In the genomic region with DNA sequence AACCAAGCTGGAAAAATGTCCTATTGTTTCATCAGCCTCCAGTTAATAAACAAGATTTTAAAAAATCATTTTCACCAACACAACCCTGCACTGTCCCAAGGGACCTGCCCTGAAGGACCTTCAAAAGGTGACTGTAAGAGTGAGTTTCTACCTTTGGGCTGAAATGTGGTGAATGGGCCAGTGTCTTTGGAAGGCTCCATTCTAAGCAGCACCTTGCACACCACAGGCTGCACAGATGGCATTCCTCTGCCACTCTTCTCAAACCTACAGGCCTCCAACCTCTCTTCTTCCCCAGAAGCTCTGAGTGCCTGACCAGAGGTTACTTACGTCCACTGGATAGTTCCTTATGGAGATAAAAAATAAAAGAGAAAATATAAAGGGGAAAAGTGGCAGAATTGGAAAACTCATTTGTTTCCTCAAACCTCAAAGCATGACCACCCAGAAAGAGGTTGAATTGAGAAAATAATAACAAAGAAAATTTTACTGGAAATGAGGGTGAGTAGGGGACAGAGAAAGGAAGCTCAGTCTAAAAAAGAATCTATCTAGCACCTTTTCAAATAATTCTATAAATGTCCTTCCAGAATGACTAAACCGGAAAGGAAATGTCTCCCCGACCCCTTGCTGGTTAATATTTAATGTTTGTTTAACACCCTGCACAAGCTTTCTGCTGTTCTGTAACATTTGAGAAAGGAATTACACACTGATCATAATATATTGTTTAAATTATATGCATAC, we compare ENCODE assay signal across 15 cellular contexts.
DNase-seq lines count a peak whose midpoint lies in the region; ATAC-seq and TF ChIP-seq lines count a peak whose summit lies in the region.
"Had no signal": no experiment of that assay in that cellular context is flagged by ENCODE, and none has a peak within 500 bp of the region (broad histone marks: within the 10 kb centered on the region; RNA-seq: fewer than 3 reads in every experiment).

No MANE protein-coding gene starts in this region.

- H2BK15ac ChIP-seq in mesenchymal stem cell (ENCODE audit: low read depth, poor library complexity, severe bottlenecking) = no peak overlapping the region

- H2BK12ac ChIP-seq in mesenchymal stem cell (ENCODE audit: low read length in 2 of 2) = no peak overlapping the region

- H2AFZ ChIP-seq in mesenchymal stem cell (ENCODE audit: low read depth, low read length) (no peak overlapping the region), osteoblast (ENCODE audit: low read length) (no peak overlapping the region)

- H3K9ac ChIP-seq in mesenchymal stem cell (ENCODE audit: low read length) = no peak overlapping the region

- TF ChIP-seq CTCF in sigmoid colon (IDR thresholded peaks at IDR 0.05) (no peak), osteoblast (IDR thresholded peaks at IDR 0.05; ENCODE audit: extremely low read depth, low read depth, low read length) (no peak)
- TF ChIP-seq CTCF in activated CD8-positive, alpha-beta T cell treated with anti-CD3 and anti-CD28 coated beads for 36 hours (IDR thresholded peaks at IDR 0.05) = no peak

- no peak overlapping the region for H4K91ac ChIP-seq in mesenchymal stem cell (ENCODE audit: low read length)

- POLR2A ChIA-PET in activated CD8-positive, alpha-beta T cell treated with anti-CD3 and anti-CD28 coated beads for 36 hours (lab: Charles Lee) = no interaction called here
- POLR2A ChIA-PET in activated CD4-positive, alpha-beta memory T cell treated with anti-CD3 and anti-CD28 coated beads for 36 hours (lab: Charles Lee) = no interaction called here

- H3K18ac ChIP-seq in mesenchymal stem cell (ENCODE audit: low read depth in 1 of 2, low read length in 2 of 2) = no peak overlapping the region

- intact Hi-C loops in sigmoid colon (cut with DNase I) = no loop called here
- intact Hi-C loops in activated CD8-positive, alpha-beta T cell treated with anti-CD3 and anti-CD28 coated beads for 36 hours (cut with micrococcal nuclease) = no loop called here
- intact Hi-C loops in activated CD4-positive, alpha-beta memory T cell treated with anti-CD3 and anti-CD28 coated beads for 36 hours (cut with micrococcal nuclease) = no loop called here

- H3K4me2 ChIP-seq in mesenchymal stem cell (ENCODE audit: low read length, poor library complexity, severe bottlenecking) = peak overlapping the region; percentile 2
- H3K4me2 ChIP-seq in osteoblast (ENCODE audit: insufficient read depth, low read length) = no peak overlapping the region
- H3K4me2 ChIP-seq: smooth muscle cell had no signal

- no peak overlapping the region for H3K4me3 Mint-ChIP-seq in activated CD8-positive, alpha-beta T cell treated with anti-CD3 and anti-CD28 coated beads for 36 hours
- H3K4me3 Mint-ChIP-seq in activated CD4-positive, alpha-beta memory T cell treated with anti-CD3 and anti-CD28 coated beads for 36 hours = no peak overlapping the region
- H3K4me3 Mint-ChIP-seq: nephron had no signal

- no peak overlapping the region for H4K8ac ChIP-seq in mesenchymal stem cell (ENCODE audit: low read length)

- no peaks in the 10 kb centered on the region for H3K4me1 Mint-ChIP-seq in activated CD8-positive, alpha-beta T cell treated with anti-CD3 and anti-CD28 coated beads for 36 hours (ENCODE audit: low read depth)
- no peaks in the 10 kb centered on the region for H3K4me1 Mint-ChIP-seq in activated CD4-positive, alpha-beta memory T cell treated with anti-CD3 and anti-CD28 coated beads for 36 hours (ENCODE audit: low read depth)

- H3K4ac ChIP-seq in mesenchymal stem cell (ENCODE audit: low read depth in 1 of 2, low read length in 2 of 2) = no peak overlapping the region

- no peak overlapping the region for H3K23ac ChIP-seq in mesenchymal stem cell (ENCODE audit: low read length in 2 of 2)

- ATAC-seq in GM18907 (IDR thresholded peaks at IDR 0.05; ENCODE audit: unreplicated experiment) (peak; percentile 93), GM21737 (IDR thresholded peaks at IDR 0.05; ENCODE audit: unreplicated experiment) (peak; percentile 81), HG03175 (IDR thresholded peaks at IDR 0.05; ENCODE audit: unreplicated experiment) (peak; percentile 90)
- ATAC-seq in activated CD8-positive, alpha-beta T cell treated with anti-CD3 and anti-CD28 coated beads for 36 hours = no peak

- CTCF ChIA-PET in activated CD8-positive, alpha-beta T cell treated with anti-CD3 and anti-CD28 coated beads for 36 hours (lab: Charles Lee) = interaction anchor here (1.6 kb wide), 1 partner anchor 146 kb away, joined by 5 read pairs; no protein-coding TSS in a partner anchor
- CTCF ChIA-PET in activated CD4-positive, alpha-beta memory T cell treated with anti-CD3 and anti-CD28 coated beads for 36 hours (lab: Charles Lee) = no interaction called here

- H2BK120ac ChIP-seq in mesenchymal stem cell (ENCODE audit: low read depth, low read length) = no peak overlapping the region

- no peaks in the 10 kb centered on the region for H3K36me3 Mint-ChIP-seq in activated CD8-positive, alpha-beta T cell treated with anti-CD3 and anti-CD28 coated beads for 36 hours (ENCODE audit: low read depth)
- H3K36me3 Mint-ChIP-seq in activated CD4-positive, alpha-beta memory T cell treated with anti-CD3 and anti-CD28 coated beads for 36 hours = no peaks in the 10 kb centered on the region

- no peak overlapping the region for H3K14ac ChIP-seq in mesenchymal stem cell (ENCODE audit: low read length in 2 of 2)

- no CpG with 5 or more reads among the region's 3 CpGs for WGBS in mesenchymal stem cell
- WGBS in sigmoid colon, 2 donors = 30 to 64% methylated on average over 3 of the region's 3 CpGs

- peak overlapping the region; percentile 74 for H2AK5ac ChIP-seq in mesenchymal stem cell (ENCODE audit: low read length, severe bottlenecking)

- H3K36me3 ChIP-seq in mesenchymal stem cell (ENCODE audit: control insufficient read depth in 1 of 2, insufficient read depth in 2 of 2, low read depth in 1 of 2, low read length in 2 of 2) (no peaks in the 10 kb centered on the region), sigmoid colon (no peaks in the 10 kb centered on the region), osteoblast (ENCODE audit: insufficient read depth, low read length) (no peaks in the 10 kb centered on the region)
- H3K36me3 ChIP-seq: thyroid gland had no signal

- no peak for TF ChIP-seq POLR2A in sigmoid colon (IDR thresholded peaks at IDR 0.05)

- peaks cover 9% of the 10 kb centered on the region for H3K27me3 Mint-ChIP-seq in activated CD8-positive, alpha-beta T cell treated with anti-CD3 and anti-CD28 coated beads for 36 hours
- H3K27me3 Mint-ChIP-seq in activated CD4-positive, alpha-beta memory T cell treated with anti-CD3 and anti-CD28 coated beads for 36 hours = peaks cover 10% of the 10 kb centered on the region

- no peaks in the 10 kb centered on the region for H4K20me1 ChIP-seq in osteoblast (ENCODE audit: insufficient read depth, low read length)

- H2BK5ac ChIP-seq in mesenchymal stem cell (ENCODE audit: low read depth, low read length, poor library complexity, severe bottlenecking) = no peak overlapping the region

- H3K27ac Mint-ChIP-seq in activated CD8-positive, alpha-beta T cell treated with anti-CD3 and anti-CD28 coated beads for 36 hours = no peak overlapping the region
- H3K27ac Mint-ChIP-seq in activated CD4-positive, alpha-beta memory T cell treated with anti-CD3 and anti-CD28 coated beads for 36 hours = no peak overlapping the region

- no peaks in the 10 kb centered on the region for H3K27me3 ChIP-seq in mesenchymal stem cell (ENCODE audit: control insufficient read depth in 1 of 2, insufficient read depth in 1 of 2, low read length in 2 of 2)
- H3K27me3 ChIP-seq in sigmoid colon = no peaks in the 10 kb centered on the region
- no peaks in the 10 kb centered on the region for H3K27me3 ChIP-seq in osteoblast (ENCODE audit: insufficient read depth, low read length)
- H3K27me3 ChIP-seq: thyroid gland had no signal

- peak overlapping the region; percentile 73 for H3K27ac ChIP-seq in mesenchymal stem cell (ENCODE audit: low read length, poor library complexity, severe bottlenecking)
- H3K27ac ChIP-seq in sigmoid colon = no peak overlapping the region
- no peak overlapping the region for H3K27ac ChIP-seq in osteoblast (ENCODE audit: low read depth, low read length)
- H3K27ac ChIP-seq: thyroid gland had no signal

- H3K4me1 ChIP-seq in mesenchymal stem cell (ENCODE audit: control insufficient read depth, insufficient read depth, low read depth, low read length) = peaks cover 4% of the 10 kb centered on the region
- no peaks in the 10 kb centered on the region for H3K4me1 ChIP-seq in sigmoid colon
- no peaks in the 10 kb centered on the region for H3K4me1 ChIP-seq in osteoblast (ENCODE audit: insufficient read depth, low read length)
- H3K4me1 ChIP-seq: thyroid gland had no signal

- H3K4me3 ChIP-seq in mesenchymal stem cell (ENCODE audit: insufficient read depth in 1 of 2, low read depth in 1 of 2, low read length in 2 of 2) = no peak overlapping the region
- no peak overlapping the region for H3K4me3 ChIP-seq in sigmoid colon
- no peak overlapping the region for H3K4me3 ChIP-seq in osteoblast (ENCODE audit: insufficient read depth, low read length)
- H3K4me3 ChIP-seq: smooth muscle cell, thyroid gland had no signal

- H3K79me1 ChIP-seq in mesenchymal stem cell (replicated peaks; ENCODE audit: low read length, poor library complexity, severe bottlenecking) = no peaks in the 10 kb centered on the region

- H3K79me2 ChIP-seq in osteoblast (ENCODE audit: insufficient read depth, low read length) = no peaks in the 10 kb centered on the region

- no peaks in the 10 kb centered on the region for H3K9me3 Mint-ChIP-seq in activated CD8-positive, alpha-beta T cell treated with anti-CD3 and anti-CD28 coated beads for 36 hours
- H3K9me3 Mint-ChIP-seq in activated CD4-positive, alpha-beta memory T cell treated with anti-CD3 and anti-CD28 coated beads for 36 hours = no peaks in the 10 kb centered on the region
- H3K9me3 Mint-ChIP-seq: nephron had no signal

- no peak for TF ChIP-seq EP300 in sigmoid colon (IDR thresholded peaks at IDR 0.05)

- DNase-seq in mesenchymal stem cell (no peak), sigmoid colon (no peak), osteoblast (ENCODE audit: insufficient read length, low spot score, missing footprints) (no peak)
- DNase-seq in activated CD8-positive, alpha-beta T cell treated with anti-CD3 and anti-CD28 coated beads for 36 hours = no peak
- no peak for DNase-seq in activated CD4-positive, alpha-beta memory T cell treated with anti-CD3 and anti-CD28 coated beads for 36 hours
- DNase-seq: activated CD4-positive, CD25-positive, alpha-beta regulatory T cell treated with anti-CD3 and anti-CD28 coated beads, Interleukin-2, amount 50 U/mL, for 72 hours; glutamatergic neuron; KBM-7; NCI-H1930; thyroid gland had no signal

- H3K9me3 ChIP-seq in mesenchymal stem cell (ENCODE audit: control insufficient read depth, low read length) (no peaks in the 10 kb centered on the region), sigmoid colon (no peaks in the 10 kb centered on the region), osteoblast (ENCODE audit: low read depth, low read length) (no peaks in the 10 kb centered on the region)
- H3K9me3 ChIP-seq: thyroid gland had no signal
